Comparison of ENCODE assay signal across 8 cellular contexts in genomic region chr19:33302974-33303790, GRCh38. TPM values are rescaled to one million over a fixed set of nuclear protein-coding genes. Genes with fewer than 3 reads are reported as not detected.
A peak's percentile ranks its signal among the peaks of the same experiment; 100 is the strongest.
DNase-seq lines count a peak whose midpoint lies in the region; ATAC-seq and TF ChIP-seq lines count a peak whose summit lies in the region.

No MANE protein-coding gene starts in this region.

- H3K9ac ChIP-seq in mesenchymal stem cell (ENCODE audit: low read length), result peak overlapping the region; percentile 80

- no peak overlapping the region for H2BK15ac ChIP-seq in mesenchymal stem cell (ENCODE audit: low read depth, poor library complexity, severe bottlenecking)

- no peak overlapping the region for H3K27ac ChIP-seq in effector memory CD4-positive, alpha-beta T cell (ENCODE audit: insufficient read depth, low read length, poor library complexity, severe bottlenecking)
- no peak overlapping the region for H3K27ac ChIP-seq in mesenchymal stem cell (ENCODE audit: low read length, poor library complexity, severe bottlenecking)
- H3K27ac ChIP-seq in transverse colon, result peak overlapping the region; percentile 90 to 94 (median 92)

- H3K9me3 ChIP-seq in effector memory CD4-positive, alpha-beta T cell (ENCODE audit: control insufficient read depth, low read length), result no peaks in the 10 kb centered on the region
- no peaks in the 10 kb centered on the region for H3K9me3 ChIP-seq in mesenchymal stem cell (ENCODE audit: control insufficient read depth, low read length)
- H3K9me3 ChIP-seq in transverse colon, result no peaks in the 10 kb centered on the region

- peaks cover 14% of the 10 kb centered on the region for H3K4me1 ChIP-seq in effector memory CD4-positive, alpha-beta T cell (ENCODE audit: control insufficient read depth, insufficient read depth, low read length, poor library complexity, severe bottlenecking)
- peaks cover 21% of the 10 kb centered on the region for H3K4me1 ChIP-seq in mesenchymal stem cell (ENCODE audit: control insufficient read depth, insufficient read depth, low read depth, low read length)
- peaks cover 7 to 65% (median 26%) of the 10 kb centered on the region in 4 donors for H3K4me1 ChIP-seq in transverse colon

- peak; percentile 16 for ATAC-seq in HG02798 (IDR thresholded peaks at IDR 0.05; ENCODE audit: poor library complexity, unreplicated experiment)

- H3K14ac ChIP-seq in mesenchymal stem cell (ENCODE audit: low read length in 2 of 2), result no peak overlapping the region

- no peak for TF ChIP-seq EP300 in transverse colon (IDR thresholded peaks at IDR 0.05; ENCODE audit: low read depth)

- peak overlapping the region; percentile 24 for H4K8ac ChIP-seq in mesenchymal stem cell (ENCODE audit: low read length)

- H3K36me3 ChIP-seq in effector memory CD4-positive, alpha-beta T cell (ENCODE audit: control insufficient read depth, insufficient read depth, low read length), result no peaks in the 10 kb centered on the region
- H3K36me3 ChIP-seq in mesenchymal stem cell (ENCODE audit: control insufficient read depth in 1 of 2, insufficient read depth in 2 of 2, low read depth in 1 of 2, low read length in 2 of 2) (no peaks in the 10 kb centered on the region), transverse colon (no peaks in the 10 kb centered on the region)

- peak overlapping the region in 1 of 2 experiments; percentile 77 for H3K18ac ChIP-seq in mesenchymal stem cell (ENCODE audit: low read depth in 1 of 2, low read length in 2 of 2)

- no peak overlapping the region for H2BK5ac ChIP-seq in mesenchymal stem cell (ENCODE audit: low read depth, low read length, poor library complexity, severe bottlenecking)

- H3K79me1 ChIP-seq in mesenchymal stem cell (replicated peaks; ENCODE audit: low read length, poor library complexity, severe bottlenecking), result no peaks in the 10 kb centered on the region

- no peak overlapping the region for H2AK5ac ChIP-seq in mesenchymal stem cell (ENCODE audit: low read length, severe bottlenecking)

- no peak for TF ChIP-seq POLR2A in transverse colon (IDR thresholded peaks at IDR 0.05)

- H3K4me3 ChIP-seq in effector memory CD4-positive, alpha-beta T cell (ENCODE audit: insufficient read depth, low read depth, low read length, poor library complexity, severe bottlenecking), result peak overlapping the region; percentile 68
- H3K4me3 ChIP-seq in mesenchymal stem cell (ENCODE audit: insufficient read depth in 1 of 2, low read depth in 1 of 2, low read length in 2 of 2) (peak overlapping the region; percentile 61 to 77), transverse colon (peak overlapping the region; percentile 55 to 78 (median 73))

- H2BK120ac ChIP-seq in mesenchymal stem cell (ENCODE audit: low read depth, low read length), result peak overlapping the region; percentile 29

- H2BK12ac ChIP-seq in mesenchymal stem cell (ENCODE audit: low read length in 2 of 2), result no peak overlapping the region

- WGBS in mesenchymal stem cell, result 2% methylated on average over 87 of the region's 92 CpGs
- WGBS in transverse colon (ENCODE audit: low coverage in 1 of 2), 2 donors, result 3% methylated on average over 49 of the region's 92 CpGs; no CpG with 5 or more reads in 1 of the 2 donors

- no peak overlapping the region for H3K4ac ChIP-seq in mesenchymal stem cell (ENCODE audit: low read depth in 1 of 2, low read length in 2 of 2)

- intact Hi-C loops in transverse colon (cut with DNase I; ENCODE audit: low total_unique reads), result loop anchor here (2.0 to 10.0 kb wide), 2 partner anchors 68 to 70 kb away; partner anchors contain the start of gene CEBPG

- TF ChIP-seq CTCF in GM10266 (IDR thresholded peaks at IDR 0.05; ENCODE audit: control insufficient read depth, insufficient read depth, low read depth, missing control alignments), result no peak
- no peak for TF ChIP-seq CTCF in transverse colon (IDR thresholded peaks at IDR 0.05)

- H3K23ac ChIP-seq in mesenchymal stem cell (ENCODE audit: low read length in 2 of 2), result no peak overlapping the region

- DNase-seq in GM10266 (ENCODE audit: extremely low spot score), result peak; percentile 69
- peak; percentile 25 for DNase-seq in RPMI8226
- DNase-seq in effector memory CD4-positive, alpha-beta T cell, result no peak
- peak; percentile 66 for DNase-seq in mesenchymal stem cell
- peak; percentile 59 for DNase-seq in transverse colon
- DNase-seq in middle frontal gyrus (ENCODE audit: extremely low spot score, low spot score), result no peak
- no peak for DNase-seq in NCI-H187 (lab: John Stamatoyannopoulos, UW)

- H2AFZ ChIP-seq in mesenchymal stem cell (ENCODE audit: low read depth, low read length), result peak overlapping the region; percentile 94

- peak overlapping the region; percentile 92 for H3K4me2 ChIP-seq in mesenchymal stem cell (ENCODE audit: low read length, poor library complexity, severe bottlenecking)

- in situ Hi-C loops in transverse colon (cut with MboI; ENCODE audit: low pct_ligation_motif_present in 1 of 4, low pct_unique_long_range_greater_than_20kb in 1 of 4, low sequenced_read_pairs in 3 of 4), result no loop called here

- H3K27me3 ChIP-seq in effector memory CD4-positive, alpha-beta T cell (replicated peaks; ENCODE audit: control insufficient read depth, insufficient read depth, low read length, poor library complexity, severe bottlenecking), result peaks cover 25% of the 10 kb centered on the region
- H3K27me3 ChIP-seq in mesenchymal stem cell (ENCODE audit: control insufficient read depth in 1 of 2, insufficient read depth in 1 of 2, low read length in 2 of 2) (peaks cover 45 to 46% of the 10 kb centered on the region in 2 experiments), transverse colon (peaks cover 9% of the 10 kb centered on the region)

- no peak overlapping the region for H4K91ac ChIP-seq in mesenchymal stem cell (ENCODE audit: low read length)

RNA-seq across cellular contexts. Expression of gene CEBPA, which starts 0.8 kb away (rescaled TPM):
- 0.03 TPM for polyA plus RNA-seq in mesenchymal stem cell (2013, experiment 1 of 2)
- polyA plus RNA-seq in mesenchymal stem cell (2013, experiment 2 of 2), result 0.07 TPM
- total RNA-seq in transverse colon, result 10 to 100 TPM; 69.4 to 84.2 (median 77.3) TPM

Comparison
In these comparisons a context has a peak if more than half of its experiments do, and no peak if none do; other contexts are left out.
1. DNase-seq: peak in GM10266 (single experiment), RPMI8226 (single experiment), mesenchymal stem cell (single experiment) and transverse colon (single experiment); none in effector memory CD4-positive, alpha-beta T cell (0 of 3), middle frontal gyrus (single experiment) and NCI-H187 (0 of 2).
2. H3K27ac ChIP-seq: peak in transverse colon (4 of 4); none in effector memory CD4-positive, alpha-beta T cell (single experiment) and mesenchymal stem cell (single experiment).
3. Peak in every context shown above with its lines, with median percentiles within 50 percentile points of each other: H3K4me3 ChIP-seq.